Comparison of ENCODE assay signal across 1 cellular context in the genomic region with DNA sequence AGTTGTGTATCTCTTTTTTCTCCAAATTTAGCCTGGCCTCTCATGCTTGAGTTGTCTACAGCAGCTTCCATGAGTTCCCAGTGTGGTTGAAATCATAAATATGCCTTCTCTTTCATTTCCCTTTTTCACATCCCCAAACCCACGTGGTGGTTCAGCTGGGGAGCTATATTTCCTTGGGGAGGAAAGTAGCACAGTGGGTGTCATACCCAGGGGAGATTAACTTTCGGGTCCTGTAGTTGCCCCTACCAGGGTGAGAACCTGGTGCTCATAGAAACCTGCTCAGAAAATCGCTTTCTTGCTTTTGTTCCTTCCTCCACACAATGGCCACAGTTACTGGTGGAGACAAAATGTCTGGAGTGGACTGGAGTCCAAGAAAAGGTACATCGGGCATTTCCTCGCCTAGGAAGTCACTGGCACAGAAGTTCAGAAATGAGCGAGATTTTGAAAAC.
TF ChIP-seq lines count a peak whose summit lies in the region.

No MANE protein-coding gene starts in this region.

TF ChIP-seq in HepG2, 621 proteins besides CTCF, POLR2A, EP300 and RAD21:
- TF ChIP-seq, protein P1, sequence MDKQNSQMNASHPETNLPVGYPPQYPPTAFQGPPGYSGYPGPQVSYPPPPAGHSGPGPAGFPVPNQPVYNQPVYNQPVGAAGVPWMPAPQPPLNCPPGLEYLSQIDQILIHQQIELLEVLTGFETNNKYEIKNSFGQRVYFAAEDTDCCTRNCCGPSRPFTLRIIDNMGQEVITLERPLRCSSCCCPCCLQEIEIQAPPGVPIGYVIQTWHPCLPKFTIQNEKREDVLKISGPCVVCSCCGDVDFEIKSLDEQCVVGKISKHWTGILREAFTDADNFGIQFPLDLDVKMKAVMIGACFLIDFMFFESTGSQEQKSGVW (CRISPR knock-in tag; IDR thresholded peaks at IDR 0.05; ENCODE audit: borderline replicate concordance), result no peak
- no peak for TF ChIP-seq GRHL1 (CRISPR knock-in tag; conservative IDR thresholded peaks at IDR 0.05)
- TF ChIP-seq MATR3 (CRISPR knock-in tag; IDR thresholded peaks at IDR 0.05), result no peak
- TF ChIP-seq, protein P2, sequence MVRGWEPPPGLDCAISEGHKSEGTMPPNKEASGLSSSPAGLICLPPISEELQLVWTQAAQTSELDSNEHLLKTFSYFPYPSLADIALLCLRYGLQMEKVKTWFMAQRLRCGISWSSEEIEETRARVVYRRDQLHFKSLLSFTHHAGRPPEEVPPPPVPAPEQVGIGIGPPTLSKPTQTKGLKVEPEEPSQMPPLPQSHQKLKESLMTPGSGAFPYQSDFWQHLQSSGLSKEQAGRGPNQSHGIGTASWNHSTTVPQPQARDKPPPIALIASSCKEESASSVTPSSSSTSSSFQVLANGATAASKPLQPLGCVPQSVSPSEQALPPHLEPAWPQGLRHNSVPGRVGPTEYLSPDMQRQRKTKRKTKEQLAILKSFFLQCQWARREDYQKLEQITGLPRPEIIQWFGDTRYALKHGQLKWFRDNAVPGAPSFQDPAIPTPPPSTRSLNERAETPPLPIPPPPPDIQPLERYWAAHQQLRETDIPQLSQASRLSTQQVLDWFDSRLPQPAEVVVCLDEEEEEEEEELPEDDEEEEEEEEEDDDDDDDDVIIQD (CRISPR knock-in tag; IDR thresholded peaks at IDR 0.05; ENCODE audit: low read depth), result no peak
- no peak for TF ChIP-seq ZNF670 (CRISPR knock-in tag; IDR thresholded peaks at IDR 0.05; ENCODE audit: borderline replicate concordance)
- TF ChIP-seq CERS6 (CRISPR knock-in tag; IDR thresholded peaks at IDR 0.05), result no peak
- TF ChIP-seq ZBTB7B (CRISPR knock-in tag; IDR thresholded peaks at IDR 0.05), result no peak
- TF ChIP-seq HBP1 (CRISPR knock-in tag; IDR thresholded peaks at IDR 0.05; ENCODE audit: low read depth), result no peak
- TF ChIP-seq MEIS2 (CRISPR knock-in tag; IDR thresholded peaks at IDR 0.05), result no peak
- TF ChIP-seq TBX3 (IDR thresholded peaks at IDR 0.05; ENCODE audit: borderline replicate concordance), result no peak
- TF ChIP-seq, protein P3, sequence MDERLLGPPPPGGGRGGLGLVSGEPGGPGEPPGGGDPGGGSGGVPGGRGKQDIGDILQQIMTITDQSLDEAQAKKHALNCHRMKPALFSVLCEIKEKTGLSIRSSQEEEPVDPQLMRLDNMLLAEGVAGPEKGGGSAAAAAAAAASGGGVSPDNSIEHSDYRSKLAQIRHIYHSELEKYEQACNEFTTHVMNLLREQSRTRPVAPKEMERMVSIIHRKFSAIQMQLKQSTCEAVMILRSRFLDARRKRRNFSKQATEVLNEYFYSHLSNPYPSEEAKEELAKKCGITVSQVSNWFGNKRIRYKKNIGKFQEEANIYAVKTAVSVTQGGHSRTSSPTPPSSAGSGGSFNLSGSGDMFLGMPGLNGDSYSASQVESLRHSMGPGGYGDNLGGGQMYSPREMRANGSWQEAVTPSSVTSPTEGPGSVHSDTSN (CRISPR knock-in tag; IDR thresholded peaks at IDR 0.05), result no peak
- no peak for TF ChIP-seq ZNF546 (CRISPR knock-in tag; conservative IDR thresholded peaks at IDR 0.05)
- no peak for TF ChIP-seq ZNF251 (CRISPR knock-in tag; IDR thresholded peaks at IDR 0.05)
- no peak for TF ChIP-seq ZNF33B (CRISPR knock-in tag; IDR thresholded peaks at IDR 0.05)
